1 cellular context compared by ENCODE assay signal in genomic region chr3:103126111-103126510, GRCh38.
TF ChIP-seq lines count a peak whose summit lies in the region.

No MANE protein-coding gene starts in this region.

TF ChIP-seq in GM12878, 131 proteins besides CTCF, POLR2A, EP300 and RAD21 (continued from another document):
- no peak for TF ChIP-seq ATF3 (IDR thresholded peaks at IDR 0.05; ENCODE audit: borderline replicate concordance, extremely low read depth, low read depth, low read length)
- TF ChIP-seq HSF1 (IDR thresholded peaks at IDR 0.05; ENCODE audit: low read depth, low read length): no peak
- TF ChIP-seq WRNIP1 (IDR thresholded peaks at IDR 0.05; ENCODE audit: borderline replicate concordance, low read depth, low read length): no peak
